1 cellular context compared by ENCODE assay signal in genomic region chr2:171952276-171952675, GRCh38.
TF ChIP-seq lines count a peak whose summit lies in the region.

No MANE protein-coding gene starts in this region.

TF ChIP-seq in IMR-90, 13 proteins besides CTCF, POLR2A, EP300 and RAD21 (continued from another document):
- TF ChIP-seq ELK1 (IDR thresholded peaks at IDR 0.05; ENCODE audit: borderline replicate concordance, low read depth, low read length) = no peak
- TF ChIP-seq RFX5 (IDR thresholded peaks at IDR 0.05; ENCODE audit: low read depth, low read length) = no peak
- TF ChIP-seq NFE2L2 (IDR thresholded peaks at IDR 0.05; ENCODE audit: low read depth, low read length) = no peak
- TF ChIP-seq USF2 (IDR thresholded peaks at IDR 0.05; ENCODE audit: low read depth, low read length) = no peak
